ENCODE assay signal across 9 cellular contexts in the genomic region with DNA sequence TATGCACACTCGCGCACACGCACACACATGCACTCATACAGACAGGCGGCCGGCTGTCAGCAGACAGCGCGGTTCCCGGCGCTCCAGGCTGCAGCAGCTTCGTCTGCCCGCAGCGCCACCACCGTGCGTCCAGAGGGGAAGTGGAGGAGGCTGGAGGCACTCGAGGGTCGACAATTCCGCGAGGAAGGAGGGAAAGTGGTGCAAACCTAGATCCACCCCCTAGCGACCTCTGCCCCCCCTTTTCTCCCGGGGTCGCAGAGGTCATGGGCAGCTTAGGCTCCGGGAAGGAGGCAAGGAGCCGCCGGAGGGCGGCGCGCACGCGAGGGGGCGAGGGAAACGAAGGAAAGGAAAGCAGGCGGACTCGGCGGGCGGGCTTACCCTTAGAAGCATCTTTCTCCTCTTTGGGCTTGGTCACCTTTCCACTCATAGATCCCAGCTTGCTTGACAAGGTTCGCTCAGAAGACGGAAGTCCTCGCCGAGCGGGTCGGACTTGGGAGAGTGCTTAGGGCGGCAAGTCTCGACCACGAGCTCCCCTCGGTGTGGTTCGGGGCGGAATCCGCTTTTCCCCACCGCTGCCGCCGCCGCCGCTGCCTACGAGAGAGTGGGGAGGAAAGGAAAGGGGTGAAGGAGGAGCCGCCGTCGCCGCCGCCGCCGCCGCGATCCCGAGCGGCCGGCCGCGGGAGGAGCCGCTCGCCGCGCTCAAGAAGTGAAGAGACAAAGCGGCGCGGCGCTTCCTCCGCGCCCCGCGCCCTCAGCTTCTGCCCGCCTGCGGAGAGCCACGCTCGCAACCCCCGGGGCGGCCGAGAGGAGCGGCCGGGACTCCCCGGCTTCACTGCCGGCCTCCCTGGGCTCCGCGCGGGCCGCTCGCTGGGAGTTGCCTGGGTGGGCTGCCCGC.
DNase-seq lines count a peak whose midpoint lies in the region; ATAC-seq, FAIRE-seq and TF ChIP-seq lines count a peak whose summit lies in the region.
"Had no signal": no experiment of that assay in that cellular context is flagged by ENCODE, and none has a peak within 500 bp of the region (broad histone marks: within the 10 kb centered on the region; RNA-seq: fewer than 3 reads in every experiment).

No MANE protein-coding gene starts in this region.

- no peaks in the 10 kb centered on the region for H3K9me3 Mint-ChIP-seq in activated T-cell treated with anti-CD3 and anti-CD28 coated beads, Interleukin-2, amount 50 U/mL, for 72 hours

- no peaks in the 10 kb centered on the region for H3K9me1 ChIP-seq in K562 (ENCODE audit: control insufficient read depth, insufficient read depth, low read length)

- H3K4me1 Mint-ChIP-seq in activated T-cell treated with anti-CD3 and anti-CD28 coated beads, Interleukin-2, amount 50 U/mL, for 72 hours (ENCODE audit: low read depth): no peaks in the 10 kb centered on the region

- H3K9ac ChIP-seq in K562 (ENCODE audit: insufficient read depth in 1 of 2, low read depth in 2 of 2, low read length in 2 of 2): peak overlapping the region; percentile 64 to 91
- H3K9ac ChIP-seq in liver (ENCODE audit: low read depth in 1 of 2, low read length in 2 of 2): no peak overlapping the region

- H3K4me1 ChIP-seq in K562 (replicated peaks in 1 of 2; ENCODE audit: control insufficient read depth in 2 of 2, insufficient read depth in 2 of 2, low read length in 2 of 2) (peaks cover 37 to 40% of the 10 kb centered on the region in 2 experiments; a peak in 4 of 5 replicates), liver (ENCODE audit: control insufficient read depth in 4 of 4, insufficient read depth in 4 of 4, low read length in 3 of 4) (peaks cover 0 to 16% (median 3%) of the 10 kb centered on the region in 4 donors), thyroid gland (no peaks in the 10 kb centered on the region)

- peak in 2 of 3 experiments; percentile 16 to 17; a peak in 1 of 6 replicates for TF ChIP-seq CTCF in K562 (IDR thresholded peaks at IDR 0.05 in 2 of 3, conservative IDR thresholded peaks at IDR 0.05 in 1 of 3; ENCODE audit: insufficient read depth in 2 of 3, low read depth in 1 of 3, low read length in 3 of 3)
- no peak for TF ChIP-seq CTCF in liver (IDR thresholded peaks at IDR 0.05; ENCODE audit: low read depth, low read length, missing input control)
- TF ChIP-seq CTCF in thyroid gland (IDR thresholded peaks at IDR 0.05): no peak
- no peak for TF ChIP-seq CTCF in omental fat pad (IDR thresholded peaks at IDR 0.05)

- H3K36me3 Mint-ChIP-seq in activated T-cell treated with anti-CD3 and anti-CD28 coated beads, Interleukin-2, amount 50 U/mL, for 72 hours (ENCODE audit: insufficient read depth in 2 of 2): peaks cover 0 to 1% of the 10 kb centered on the region in 2 donors

- intact Hi-C loops in K562 (cut with micrococcal nuclease): loop anchor here (5.0 kb wide), 1 partner anchor 77 kb away; no protein-coding TSS in a partner anchor
- intact Hi-C loops in thyroid gland (cut with DNase I): no loop called here

- WGBS in K562 (ENCODE audit: insufficient coverage, low coverage, missing lambda C conversion rate): 27% methylated on average over 15 of the region's 97 CpGs
- WGBS in liver: 1% methylated on average over 95 of the region's 97 CpGs
- WGBS in thyroid gland, 2 donors: 0 to 10% methylated on average over 4 to 18 of the region's 97 CpGs

- in situ Hi-C loops in K562 (cut with MboI): no loop called here

- peaks cover 4% of the 10 kb centered on the region; the same call in 1 of the 3 replicates for H3K36me3 ChIP-seq in K562 (ENCODE audit: control insufficient read depth, insufficient read depth, low read length)
- no peaks in the 10 kb centered on the region for H3K36me3 ChIP-seq in liver (ENCODE audit: control insufficient read depth in 4 of 4, insufficient read depth in 3 of 4, low read depth in 1 of 4, low read length in 3 of 4)
- H3K36me3 ChIP-seq in thyroid gland: no peaks in the 10 kb centered on the region

- peak overlapping the region; percentile 79 to 87 for H3K4me3 Mint-ChIP-seq in activated T-cell treated with anti-CD3 and anti-CD28 coated beads, Interleukin-2, amount 50 U/mL, for 72 hours

- H3K9me3 ChIP-seq in K562 (replicated peaks; ENCODE audit: control insufficient read depth, insufficient read depth, low read depth, low read length) (no peaks in the 10 kb centered on the region), liver (ENCODE audit: control insufficient read depth in 4 of 4, low read length in 3 of 4) (no peaks in the 10 kb centered on the region), thyroid gland (no peaks in the 10 kb centered on the region)

- H3K27me3 Mint-ChIP-seq in activated T-cell treated with anti-CD3 and anti-CD28 coated beads, Interleukin-2, amount 50 U/mL, for 72 hours (ENCODE audit: low read depth): peaks cover 77% of the 10 kb centered on the region

- no peak for TF ChIP-seq EP300 in K562 (IDR thresholded peaks at IDR 0.05; ENCODE audit: low read length)

- no peak for FAIRE-seq in K562 (lab: Jason Lieb, UNC)
- FAIRE-seq: GM18507 had no signal

- H4K20me1 ChIP-seq in K562 (replicated peaks; ENCODE audit: control insufficient read depth, insufficient read depth, low read length): no peaks in the 10 kb centered on the region

- TSS peak; percentile 86 for BruUV-seq in K562 (replicated peaks; lab: Mats Ljungman, UMichigan)

- DNase-seq in activated T-cell treated with anti-CD3 and anti-CD28 coated beads, Interleukin-2, amount 50 U/mL, for 72 hours: no peak
- DNase-seq in activated T-cell treated with anti-CD3 and anti-CD28 coated beads for 4 hours (no peak), K562 (ENCODE audit: extremely low read depth in 1 of 4, low spot score in 3 of 4) (peak in 2 of 4 experiments; percentile 21 to 28), thyroid gland (peak; percentile 9 to 36), UCSD-AML1 (lab: John Stamatoyannopoulos, UW; ENCODE audit: unreplicated experiment) (no peak), omental fat pad (ENCODE audit: low spot score) (no peak)

- 0 out of 4 replicates have a peak, but pooled peaks of 1 of the 2 experiments have one; percentile 3 for TF ChIP-seq RAD21 in K562 (CRISPR knock-in tag; conservative IDR thresholded peaks at IDR 0.05 in 1 of 2, IDR thresholded peaks at IDR 0.05 in 1 of 2)
- no peak for TF ChIP-seq RAD21 in liver (IDR thresholded peaks at IDR 0.05)

- peak overlapping the region; percentile 74 for H3K4me2 ChIP-seq in K562 (ENCODE audit: insufficient read depth, low read length)

- ATAC-seq in activated T-cell treated with anti-CD3 and anti-CD28 coated beads, Interleukin-2, amount 50 U/mL, for 72 hours (replicated peaks in 1 of 2): peak; percentile 25 to 47
- ATAC-seq in K562 (peak; percentile 25), HG03045 (IDR thresholded peaks at IDR 0.05; ENCODE audit: unreplicated experiment) (no peak), omental fat pad (ENCODE audit: low FRiP score) (no peak)

- peak overlapping the region; percentile 45 for H3K4me3 ChIP-seq in K562
- peak overlapping the region; percentile 18 to 61 (median 49) for H3K4me3 ChIP-seq in liver (ENCODE audit: low read depth in 1 of 3, low read length in 3 of 3)
- peak overlapping the region in 1 of 3 donors; percentile 34 for H3K4me3 ChIP-seq in thyroid gland (replicated peaks in 1 of 3)

- H3K27me3 ChIP-seq in K562 (ENCODE audit: control insufficient read depth in 2 of 2, insufficient read depth in 2 of 2, low read length in 2 of 2) (no peaks in the 10 kb centered on the region), liver (ENCODE audit: control insufficient read depth in 4 of 4, insufficient read depth in 4 of 4, low read length in 3 of 4) (peaks cover 0 to 6% (median 2%) of the 10 kb centered on the region in 4 donors), thyroid gland (no peaks in the 10 kb centered on the region)

- H3K27ac ChIP-seq in K562 (ENCODE audit: extremely low read depth, low read depth, low read length): peak overlapping the region; percentile 70
- peak overlapping the region in 1 of 2 donors; percentile 12 for H3K27ac ChIP-seq in liver (ENCODE audit: low read depth in 1 of 2, low read length in 2 of 2)
- H3K27ac ChIP-seq in thyroid gland: peak overlapping the region in 1 of 3 donors; percentile 42

- H3K27ac Mint-ChIP-seq in activated T-cell treated with anti-CD3 and anti-CD28 coated beads, Interleukin-2, amount 50 U/mL, for 72 hours: no peak overlapping the region

- CTCF ChIA-PET in K562 (lab: Yijun Ruan, JAX; ENCODE audit: low intra/inter-chr PET ratio): no interaction called here

- H2AFZ ChIP-seq in K562 (ENCODE audit: low read depth, low read length): peak overlapping the region; percentile 63

- TF ChIP-seq POLR2A in K562 (conservative IDR thresholded peaks at IDR 0.05) (0 out of 2 replicates have a peak, but pooled peaks have one; percentile 11), thyroid gland (IDR thresholded peaks at IDR 0.05) (no peak)

- peaks cover 13% of the 10 kb centered on the region; the same call in 2 of the 3 replicates for H3K79me2 ChIP-seq in K562 (ENCODE audit: control insufficient read depth, insufficient read depth, low read length)

- POLR2A ChIA-PET in K562 (lab: Yijun Ruan, JAX): interaction anchor here (0.9 to 1.6 kb wide), 3 partner anchors 9 to 35 kb away, joined by 3 to 5 read pairs (median 5); no protein-coding TSS in a partner anchor

TF ChIP-seq in K562, 482 proteins besides CTCF, POLR2A, EP300 and RAD21 (continues in another document):
- TF ChIP-seq ZNF561 (CRISPR knock-in tag; conservative IDR thresholded peaks at IDR 0.05) (no peak), TRIM28 (IDR thresholded peaks at IDR 0.05) (no peak), RBFOX2 (IDR thresholded peaks at IDR 0.05; ENCODE audit: low read depth, low read length) (peak; percentile 44), ZBTB7A (IDR thresholded peaks at IDR 0.05; ENCODE audit: borderline replicate concordance, control insufficient read depth, low read depth, low read length) (peak; percentile 43; the same call in 1 of the 2 replicates), KDM5B (IDR thresholded peaks at IDR 0.05; ENCODE audit: insufficient replicate concordance, low read depth, low read length) (peak; percentile 22), ARHGAP35 (IDR thresholded peaks at IDR 0.05; ENCODE audit: partially characterized antibody) (no peak), ZC3H8 (IDR thresholded peaks at IDR 0.05) (no peak)

TF ChIP-seq in liver, 16 proteins besides CTCF, POLR2A, EP300 and RAD21:
- TF ChIP-seq FOXA1 (IDR thresholded peaks at IDR 0.05): no peak
- TF ChIP-seq, protein P1, sequence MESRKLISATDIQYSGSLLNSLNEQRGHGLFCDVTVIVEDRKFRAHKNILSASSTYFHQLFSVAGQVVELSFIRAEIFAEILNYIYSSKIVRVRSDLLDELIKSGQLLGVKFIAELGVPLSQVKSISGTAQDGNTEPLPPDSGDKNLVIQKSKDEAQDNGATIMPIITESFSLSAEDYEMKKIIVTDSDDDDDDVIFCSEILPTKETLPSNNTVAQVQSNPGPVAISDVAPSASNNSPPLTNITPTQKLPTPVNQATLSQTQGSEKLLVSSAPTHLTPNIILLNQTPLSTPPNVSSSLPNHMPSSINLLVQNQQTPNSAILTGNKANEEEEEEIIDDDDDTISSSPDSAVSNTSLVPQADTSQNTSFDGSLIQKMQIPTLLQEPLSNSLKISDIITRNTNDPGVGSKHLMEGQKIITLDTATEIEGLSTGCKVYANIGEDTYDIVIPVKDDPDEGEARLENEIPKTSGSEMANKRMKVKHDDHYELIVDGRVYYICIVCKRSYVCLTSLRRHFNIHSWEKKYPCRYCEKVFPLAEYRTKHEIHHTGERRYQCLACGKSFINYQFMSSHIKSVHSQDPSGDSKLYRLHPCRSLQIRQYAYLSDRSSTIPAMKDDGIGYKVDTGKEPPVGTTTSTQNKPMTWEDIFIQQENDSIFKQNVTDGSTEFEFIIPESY (IDR thresholded peaks at IDR 0.05): no peak

Comparison
In these comparisons a context has a peak if more than half of its experiments do, and no peak if none do; other contexts are left out.
1. ATAC-seq: peak in activated T-cell treated with anti-CD3 and anti-CD28 coated beads, Interleukin-2, amount 50 U/mL, for 72 hours (2 of 2) and K562 (single experiment); none in HG03045 (single experiment) and omental fat pad (single experiment).
2. DNase-seq: peak in thyroid gland (2 of 2); none in activated T-cell treated with anti-CD3 and anti-CD28 coated beads, Interleukin-2, amount 50 U/mL, for 72 hours (0 of 2), activated T-cell treated with anti-CD3 and anti-CD28 coated beads for 4 hours (single experiment), UCSD-AML1 (single experiment) and omental fat pad (single experiment).
3. H3K9ac ChIP-seq: peak in K562 (2 of 2); none in liver (0 of 2).
4. CTCF ChIP-seq: peak in K562 (2 of 3); none in liver (single experiment), thyroid gland (0 of 6) and omental fat pad (0 of 3).